Comparison of ENCODE assay signal across 8 cellular contexts in genomic region chr6:114108119-114109002, GRCh38.
A peak's percentile ranks its signal among the peaks of the same experiment; 100 is the strongest.
DNase-seq lines count a peak whose midpoint lies in the region; ATAC-seq and TF ChIP-seq lines count a peak whose summit lies in the region.

No MANE protein-coding gene starts in this region.

- TF ChIP-seq RAD21 in HCT116 (IDR thresholded peaks at IDR 0.05; ENCODE audit: low read depth), result peak; percentile 79

- no peaks in the 10 kb centered on the region for H3K9me3 Mint-ChIP-seq in activated T-cell treated with anti-CD3 and anti-CD28 coated beads, Interleukin-2, amount 50 U/mL, for 4 hours

- CTCF ChIA-PET in HCT116 (lab: Charles Lee), result interaction anchor here (0.6 to 5.2 kb wide), 22 partner anchors 9 to 1788 kb away, joined by 3 to 93 read pairs (median 4); no protein-coding TSS in a partner anchor

- H2AFZ ChIP-seq in HCT116 (ENCODE audit: low read depth, low read length, poor library complexity, severe bottlenecking), result peak overlapping the region; percentile 93

- no peak overlapping the region for H3K4me3 ChIP-seq in HCT116 (replicated peaks in 1 of 2; ENCODE audit: low read depth in 1 of 2, low read length in 2 of 2)
- no peak overlapping the region for H3K4me3 ChIP-seq in fibroblast of pulmonary artery (replicated peaks; ENCODE audit: low read depth, low read length)

- H3K9ac ChIP-seq in HCT116 (ENCODE audit: low read length), result no peak overlapping the region

- intact Hi-C loops in HCT116 (cut with micrococcal nuclease), result loop anchor here (1.0 kb wide), 1 partner anchor 113 kb away; no protein-coding TSS in a partner anchor

- H3K79me2 ChIP-seq in HCT116 (ENCODE audit: insufficient read depth, low read length), result no peaks in the 10 kb centered on the region

- RAD21 ChIA-PET in HCT116 (lab: Charles Lee; ENCODE audit: low non-redundant PET in 1 of 2, low total read pairs in 2 of 2, uncharacterized antibody in 2 of 2, unreplicated experiment in 2 of 2), result interaction anchor here (0.6 to 1.4 kb wide), 8 partner anchors 21 to 137 kb away, joined by 3 to 13 read pairs (median 3); partner anchors contain the start of gene HDAC2 (in 1 of the 2)

- H3K4me2 ChIP-seq in HCT116 (ENCODE audit: low read length), result peak overlapping the region; percentile 63

- peaks cover 6% of the 10 kb centered on the region for H3K27me3 Mint-ChIP-seq in activated T-cell treated with anti-CD3 and anti-CD28 coated beads, Interleukin-2, amount 50 U/mL, for 4 hours (ENCODE audit: low read depth)

- no peaks in the 10 kb centered on the region for H3K9me3 ChIP-seq in HCT116 (ENCODE audit: control insufficient read depth in 1 of 2, insufficient read depth in 1 of 2, low read depth in 1 of 2, low read length in 2 of 2)

- H3K36me3 Mint-ChIP-seq in activated T-cell treated with anti-CD3 and anti-CD28 coated beads, Interleukin-2, amount 50 U/mL, for 4 hours (ENCODE audit: insufficient read depth), result no peaks in the 10 kb centered on the region

- no peak for ATAC-seq in activated T-cell treated with anti-CD3 and anti-CD28 coated beads, Interleukin-2, amount 50 U/mL, for 4 hours
- ATAC-seq in HCT116 (peak; percentile 100), GM21390 (IDR thresholded peaks at IDR 0.05; ENCODE audit: unreplicated experiment) (no peak)

- no peak overlapping the region for H3K27ac ChIP-seq in HCT116 (ENCODE audit: low read depth, low read length)

- peaks cover 0 to 4% of the 10 kb centered on the region in 2 experiments; a peak in 2 of 4 replicates for H3K4me1 ChIP-seq in HCT116 (ENCODE audit: control insufficient read depth in 1 of 2, insufficient read depth in 2 of 2, low read length in 2 of 2)

- DNase-seq in activated T-cell treated with anti-CD3 and anti-CD28 coated beads for 1 hour (ENCODE audit: low read depth) (peak; percentile 14), HCT116 (ENCODE audit: low read depth, low spot score) (peak; percentile 64), NCI-H1694 (lab: John Stamatoyannopoulos, UW) (peak; percentile 53), fibroblast of pulmonary artery (ENCODE audit: low read depth) (peak; percentile 77), occipital lobe (lab: John Stamatoyannopoulos, UW) (peak; percentile 55)
- no peak for DNase-seq in activated T-cell treated with anti-CD3 and anti-CD28 coated beads, Interleukin-2, amount 50 U/mL, for 4 hours
- DNase-seq in activated CD4-positive, alpha-beta T cell treated with anti-CD3 and anti-CD28 coated beads for 48 hours, result peak; percentile 59

- POLR2A ChIA-PET in HCT116 (lab: Charles Lee), result interaction anchor here (0.7 to 1.4 kb wide), 5 partner anchors 9 to 127 kb away, joined by 3 to 9 read pairs (median 3); no protein-coding TSS in a partner anchor

- no peaks in the 10 kb centered on the region for H3K9me2 ChIP-seq in HCT116 (ENCODE audit: insufficient read depth)

- no peak overlapping the region for H3K4me3 Mint-ChIP-seq in activated T-cell treated with anti-CD3 and anti-CD28 coated beads, Interleukin-2, amount 50 U/mL, for 4 hours

- H3K4me1 Mint-ChIP-seq in activated T-cell treated with anti-CD3 and anti-CD28 coated beads, Interleukin-2, amount 50 U/mL, for 4 hours (ENCODE audit: low read depth), result no peaks in the 10 kb centered on the region

- TF ChIP-seq POLR2A in HCT116 (IDR thresholded peaks at IDR 0.05; ENCODE audit: borderline replicate concordance, extremely low read depth, insufficient read depth, insufficient read length), result no peak

- H3K27me3 ChIP-seq in HCT116 (ENCODE audit: insufficient read depth, low read length), result no peaks in the 10 kb centered on the region

- no peaks in the 10 kb centered on the region for H3K36me3 ChIP-seq in HCT116 (ENCODE audit: control insufficient read depth in 1 of 2, insufficient read depth in 2 of 2, low read length in 2 of 2)

- peak; percentile 81 to 96 (median 90) for TF ChIP-seq CTCF in HCT116 (IDR thresholded peaks at IDR 0.05 in 2 of 3, conservative IDR thresholded peaks at IDR 0.05 in 1 of 3; ENCODE audit: borderline replicate concordance in 1 of 3, insufficient read depth in 1 of 3, low read depth in 2 of 3, low read length in 2 of 3)
- TF ChIP-seq CTCF in fibroblast of pulmonary artery (IDR thresholded peaks at IDR 0.05; ENCODE audit: low read length, missing control alignments), result peak; percentile 86

- H4K20me1 ChIP-seq in HCT116 (ENCODE audit: insufficient read depth), result no peaks in the 10 kb centered on the region

- no TSS peak for BruUV-seq in HCT116 (replicated peaks; lab: Mats Ljungman, UMichigan)

TF ChIP-seq in HCT116, 20 proteins besides CTCF, POLR2A, EP300 and RAD21:
- peak; percentile 9 for TF ChIP-seq YY1 (IDR thresholded peaks at IDR 0.05; ENCODE audit: extremely low read depth, insufficient replicate concordance, low read depth, low read length)
- no peak for TF ChIP-seq FOSL1 (IDR thresholded peaks at IDR 0.05; ENCODE audit: low read depth)
- no peak for TF ChIP-seq TCF7L2 (IDR thresholded peaks at IDR 0.05; ENCODE audit: borderline replicate concordance, extremely low read depth, insufficient read depth, insufficient read length)
- TF ChIP-seq REST (IDR thresholded peaks at IDR 0.05; ENCODE audit: low read depth), result no peak
